ENCODE assay signal across 6 cellular contexts in the genomic region with DNA sequence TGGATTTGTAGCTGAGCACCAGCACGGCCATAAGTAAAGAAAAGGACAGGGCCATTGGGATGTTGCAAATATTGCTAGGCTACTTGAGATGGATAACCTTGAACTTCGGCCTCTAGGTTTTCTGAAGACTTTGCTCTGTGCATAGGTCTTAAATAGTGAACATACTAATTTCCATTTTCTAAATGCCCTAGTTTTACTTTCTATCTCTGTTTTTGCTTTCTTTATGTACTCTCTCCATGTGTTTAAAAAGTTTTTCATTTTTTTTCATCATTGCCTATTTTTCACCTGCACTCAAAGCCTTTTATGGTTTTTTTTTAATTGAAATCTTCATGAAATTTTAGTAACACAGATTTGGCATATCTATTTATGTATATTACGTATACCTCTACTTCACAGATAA. TPM values are rescaled to one million over a fixed set of nuclear protein-coding genes. Genes with fewer than 3 reads are reported as not detected.
"Had no signal": no experiment of that assay in that cellular context is flagged by ENCODE, and none has a peak within 500 bp of the region (broad histone marks: within the 10 kb centered on the region; RNA-seq: fewer than 3 reads in every experiment).

A gene (minus strand): TSS at position 101 of the 400 bp plus-strand sequence. CDS start 46 bp downstream, at position 55.

RNA-seq across cellular contexts. Expression of the gene that starts here (rescaled TPM):
- total RNA-seq: HepG2, HT-29, HT1080, IMR-90, K562 had no signal
- polyA plus RNA-seq: HepG2, IgD-negative memory B cell, IMR-90, K562 had no signal
